8 cellular contexts compared by ENCODE assay signal in the genomic region with DNA sequence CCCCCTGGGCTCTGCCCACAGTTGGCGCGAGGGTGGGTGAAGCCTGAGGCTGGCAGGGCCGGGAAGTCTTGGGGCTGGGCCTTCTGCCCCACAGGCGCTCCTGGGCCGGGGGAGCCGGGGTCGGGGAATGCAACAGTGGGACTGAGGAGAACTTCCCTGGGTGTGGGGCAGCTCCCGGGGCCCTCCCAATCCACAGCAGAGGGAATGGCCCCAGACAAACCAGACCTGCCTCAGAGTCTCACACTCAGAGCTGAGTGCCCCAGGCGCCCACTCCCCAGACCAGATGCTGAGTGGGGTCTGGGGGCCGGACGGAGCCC. TPM values are rescaled to one million over a fixed set of nuclear protein-coding genes. Genes with fewer than 3 reads are reported as not detected.
A peak's percentile ranks its signal among the peaks of the same experiment; 100 is the strongest.
DNase-seq lines count a peak whose midpoint lies in the region; FAIRE-seq and TF ChIP-seq lines count a peak whose summit lies in the region.
"Not testable (repeated sequence)": the region's sequence is repeated elsewhere in the genome, so short reads cannot be mapped to it uniquely, and the experiment has no call there.
"Had no signal": no experiment of that assay in that cellular context is flagged by ENCODE, and none has a peak within 500 bp of the region (broad histone marks: within the 10 kb centered on the region; RNA-seq: fewer than 3 reads in every experiment).

No MANE protein-coding gene starts in this region.

- H3K4me3 ChIP-seq in HEK293 (ENCODE audit: low read depth, low read length) (peak overlapping the region; percentile 32), SJSA1 (peak overlapping the region; percentile 22; the same call in 1 of the 2 replicates), fibroblast of the aortic adventitia (ENCODE audit: low read depth, low read length) (peak overlapping the region; percentile 39), osteoblast (ENCODE audit: insufficient read depth, low read length) (peak overlapping the region; percentile 28), subcutaneous abdominal adipose tissue (ENCODE audit: low read depth in 1 of 5, low read length in 5 of 5) (peak overlapping the region in 1 of 5 donors; percentile 38)
- H3K4me3 ChIP-seq in keratinocyte (ENCODE audit: control insufficient read depth in 2 of 3, extremely low read depth in 1 of 3, insufficient read depth in 2 of 3, low read depth in 1 of 3, low read length in 3 of 3), result not testable (repeated sequence)

- not testable (repeated sequence) for H3K36me3 ChIP-seq in HEK293 (ENCODE audit: control insufficient read depth in 2 of 2, insufficient read depth in 1 of 2, low read length in 2 of 2); SJSA1; keratinocyte (ENCODE audit: control insufficient read depth in 2 of 2, extremely low read depth in 1 of 2, insufficient read depth in 2 of 2, low read length in 2 of 2); osteoblast (ENCODE audit: insufficient read depth, low read length); subcutaneous abdominal adipose tissue (ENCODE audit: control insufficient read depth in 5 of 5, insufficient read depth in 5 of 5, low read length in 5 of 5)

- DNase-seq in SJSA1 (ENCODE audit: low read depth in 1 of 2, low spot score in 2 of 2); fibroblast of the aortic adventitia (ENCODE audit: low read depth); keratinocyte (ENCODE audit: low read depth, low spot score): not testable (repeated sequence)
- DNase-seq in caudate nucleus (lab: John Stamatoyannopoulos, UW) (peak in 1 of 61 donors; percentile 43), osteoblast (ENCODE audit: insufficient read length, low spot score, missing footprints) (peak; percentile 76)

- H3K4me2 ChIP-seq in keratinocyte (ENCODE audit: control insufficient read depth, extremely low read depth, insufficient read depth, low read depth, low read length), result peak overlapping the region; percentile 64
- H3K4me2 ChIP-seq in osteoblast (ENCODE audit: insufficient read depth, low read length), result peak overlapping the region; percentile 57

- peaks cover 38% of the 10 kb centered on the region for H3K79me2 ChIP-seq in keratinocyte (ENCODE audit: control insufficient read depth, insufficient read depth, low read length)
- peaks cover 71% of the 10 kb centered on the region for H3K79me2 ChIP-seq in osteoblast (ENCODE audit: insufficient read depth, low read length)

- POLR2A ChIA-PET in HEK293 (lab: Yijun Ruan, JAX), result interaction anchor here (2.3 kb wide), 1 partner anchor 31 kb away, joined by 12 read pairs; a partner anchor contains a TSS

- FAIRE-seq in keratinocyte (lab: Jason Lieb, UNC), result not testable (repeated sequence)

- not testable (repeated sequence) for H4K20me1 ChIP-seq in keratinocyte (ENCODE audit: control insufficient read depth, extremely low read depth, insufficient read depth, low read length)
- peaks cover 32% of the 10 kb centered on the region for H4K20me1 ChIP-seq in osteoblast (ENCODE audit: insufficient read depth, low read length)

- H3K9me3 ChIP-seq in HEK293 (ENCODE audit: control insufficient read depth, insufficient read depth, low read depth, low read length); SJSA1 (replicated peaks); keratinocyte (ENCODE audit: control insufficient read depth, low read depth, low read length); osteoblast (ENCODE audit: low read depth, low read length); subcutaneous abdominal adipose tissue (ENCODE audit: control insufficient read depth in 5 of 5, low read length in 5 of 5): not testable (repeated sequence)

- H3K9ac ChIP-seq in keratinocyte (ENCODE audit: control insufficient read depth, extremely low read depth, insufficient read depth, low read length), result peak overlapping the region; percentile 64
- H3K9ac ChIP-seq in subcutaneous abdominal adipose tissue (ENCODE audit: low read length in 5 of 5), result peak overlapping the region in 1 of 5 donors; percentile 47

- TF ChIP-seq CTCF in HEK293 (tag by site-specific recombination; IDR thresholded peaks at IDR 0.05); fibroblast of the aortic adventitia (IDR thresholded peaks at IDR 0.05; ENCODE audit: insufficient read depth, low read length); keratinocyte (optimal IDR thresholded peaks at IDR 0.05 in 1 of 3, IDR thresholded peaks at IDR 0.05 in 1 of 3, conservative IDR thresholded peaks at IDR 0.05 in 1 of 3; ENCODE audit: extremely low read depth in 1 of 3, insufficient read depth in 2 of 3, low read length in 3 of 3); osteoblast (IDR thresholded peaks at IDR 0.05; ENCODE audit: extremely low read depth, low read depth, low read length): not testable (repeated sequence)

- not testable (repeated sequence) for H3K9me1 ChIP-seq in keratinocyte (ENCODE audit: control insufficient read depth, extremely low read depth, insufficient read depth, low read length)

- H2AFZ ChIP-seq in keratinocyte (ENCODE audit: control insufficient read depth, low read length); osteoblast (ENCODE audit: low read length): not testable (repeated sequence)

- CTCF ChIA-PET in HEK293 (lab: Yijun Ruan, JAX), result interaction anchor here (0.6 to 1.1 kb wide), 2 partner anchors 104 to 105 kb away, joined by 3 read pairs; no protein-coding TSS in a partner anchor

- not testable (repeated sequence) for H3K27me3 ChIP-seq in SJSA1 (replicated peaks); keratinocyte (ENCODE audit: control insufficient read depth, extremely low read depth, insufficient read depth, low read length); osteoblast (ENCODE audit: insufficient read depth, low read length); subcutaneous abdominal adipose tissue (ENCODE audit: control insufficient read depth in 5 of 5, insufficient read depth in 4 of 5, low read length in 5 of 5)

- dilution Hi-C loops in keratinocyte (cut with MboI; ENCODE audit: extremely low pct_ligation_motif_present, low sequenced_read_pairs), result not testable (repeated sequence)

- H3K27ac ChIP-seq in HEK293 (ENCODE audit: extremely low read depth, low read depth, low read length) (peak overlapping the region; percentile 91), SJSA1 (peak overlapping the region; percentile 100), caudate nucleus (ENCODE audit: low read depth, low read length) (peak overlapping the region; percentile 82), keratinocyte (ENCODE audit: control insufficient read depth, insufficient read depth, low read length) (peak overlapping the region; percentile 71), osteoblast (ENCODE audit: low read depth, low read length) (peak overlapping the region; percentile 70), subcutaneous abdominal adipose tissue (ENCODE audit: low read depth, low read length) (peak overlapping the region; percentile 70)

- H3K4me1 ChIP-seq in HEK293 (ENCODE audit: control insufficient read depth, insufficient read depth, low read length), result not testable (repeated sequence)
- H3K4me1 ChIP-seq in SJSA1 (replicated peaks), result peaks cover 36% of the 10 kb centered on the region
- H3K4me1 ChIP-seq in keratinocyte (ENCODE audit: control insufficient read depth, extremely low read depth, insufficient read depth, low read length), result peaks cover 47% of the 10 kb centered on the region
- peaks cover 41% of the 10 kb centered on the region for H3K4me1 ChIP-seq in osteoblast (ENCODE audit: insufficient read depth, low read length)
- peaks cover 2 to 69% (median 55%) of the 10 kb centered on the region in 5 donors for H3K4me1 ChIP-seq in subcutaneous abdominal adipose tissue (ENCODE audit: control insufficient read depth in 5 of 5, insufficient read depth in 5 of 5, low read length in 5 of 5)

RNA-seq across cellular contexts. Expression of a gene that starts 11.4 kb away (rescaled TPM):
- 60.4 and 97.9 TPM in 2 replicates for total RNA-seq in SJSA1 (2014; rRNA removed; shearing (Covaris generic))
- total RNA-seq in fibroblast of the aortic adventitia (ENCODE audit: low replicate concordance), result 118 and 166 TPM in 2 replicates
- 10.6 to 22.9 TPM (median 16.4 TPM) in 3 replicates for polyA plus RNA-seq in keratinocyte
- polyA plus RNA-seq in keratinocyte (2011; ENCODE audit: low read depth), result 11.0 TPM
- polyA plus RNA-seq in keratinocyte (2011; cell fraction: cytosol; rRNA removed), result 3.8 and 11.5 TPM in 2 replicates
- polyA plus RNA-seq in keratinocyte (2011; cell fraction: nucleus; rRNA removed), result 104 and 139 TPM in 2 replicates
- polyA plus RNA-seq in keratinocyte (2012; ENCODE audit: low replicate concordance), result 19.6 and 30.4 TPM in 2 replicates
- polyA minus RNA-seq in keratinocyte, result 39.6 to 62.5 TPM (median 40.9 TPM) in 3 replicates
- polyA minus RNA-seq in keratinocyte (2011; cell fraction: cytosol; rRNA and poly(A)+ RNA removed), result 57.4 TPM
- 139 and 161 TPM in 2 replicates for polyA minus RNA-seq in keratinocyte (2011; cell fraction: nucleus; rRNA and poly(A)+ RNA removed)
- total RNA-seq in osteoblast, result 139 and 180 TPM in 2 replicates

RNA-seq across cellular contexts. Expression of a gene that starts 24.1 kb away (rescaled TPM):
- 0.16 TPM in 1 of 2 replicates, not detected in the other for total RNA-seq in SJSA1 (2014; rRNA removed; shearing (Covaris generic))
- total RNA-seq in fibroblast of the aortic adventitia (ENCODE audit: low replicate concordance) (0.27 and 3.6 TPM in 2 replicates), osteoblast (0.36 and 0.59 TPM in 2 replicates)
- 0.44 to 0.91 TPM (median 0.58 TPM) in 3 replicates for polyA plus RNA-seq in keratinocyte
- polyA plus RNA-seq in keratinocyte (2011; ENCODE audit: low read depth), result not detected
- 0.21 and 0.70 TPM in 2 replicates for polyA plus RNA-seq in keratinocyte (2011; cell fraction: cytosol; rRNA removed)
- 1.0 and 2.2 TPM in 2 replicates for polyA plus RNA-seq in keratinocyte (2011; cell fraction: nucleus; rRNA removed)
- polyA plus RNA-seq in keratinocyte (2012; ENCODE audit: low replicate concordance), result 0.83 and 1.5 TPM in 2 replicates
- 0.23 to 0.77 TPM in 2 of 3 replicates, not detected in the other for polyA minus RNA-seq in keratinocyte
- not detected for polyA minus RNA-seq in keratinocyte (2011; cell fraction: cytosol; rRNA and poly(A)+ RNA removed)
- polyA minus RNA-seq in keratinocyte (2011; cell fraction: nucleus; rRNA and poly(A)+ RNA removed), result 0.74 and 1.2 TPM in 2 replicates
- total RNA-seq: CD4-positive, alpha-beta T cell had no signal

RNA-seq across cellular contexts. Expression of a gene that starts 31.2 kb away (rescaled TPM):
- total RNA-seq in SJSA1 (2014; rRNA removed; shearing (Covaris generic)), result 26.4 and 39.5 TPM in 2 replicates
- 64.3 and 91.0 TPM in 2 replicates for total RNA-seq in fibroblast of the aortic adventitia (ENCODE audit: low replicate concordance)
- 38.4 to 52.1 TPM (median 45.9 TPM) in 3 replicates for polyA plus RNA-seq in keratinocyte
- polyA plus RNA-seq in keratinocyte (2011; ENCODE audit: low read depth), result 28.3 TPM
- polyA plus RNA-seq in keratinocyte (2011; cell fraction: cytosol; rRNA removed), result 37.3 and 68.2 TPM in 2 replicates
- 51.7 and 65.5 TPM in 2 replicates for polyA plus RNA-seq in keratinocyte (2011; cell fraction: nucleus; rRNA removed)
- polyA plus RNA-seq in keratinocyte (2012; ENCODE audit: low replicate concordance), result 41.9 and 72.5 TPM in 2 replicates
- 54.2 to 122 TPM (median 60.8 TPM) in 3 replicates for polyA minus RNA-seq in keratinocyte
- 96.1 TPM for polyA minus RNA-seq in keratinocyte (2011; cell fraction: cytosol; rRNA and poly(A)+ RNA removed)
- 35.2 and 37.6 TPM in 2 replicates for polyA minus RNA-seq in keratinocyte (2011; cell fraction: nucleus; rRNA and poly(A)+ RNA removed)
- 49.5 and 56.1 TPM in 2 replicates for total RNA-seq in osteoblast
